Comparison of ENCODE assay signal across 1 cellular context in genomic region chr9:15529566-15530324, GRCh38.
TF ChIP-seq lines count a peak whose summit lies in the region.

No MANE protein-coding gene starts in this region.

TF ChIP-seq in GM12878, 131 proteins besides CTCF, POLR2A, EP300 and RAD21 (continued from another document and continues in another):
- TF ChIP-seq ESRRA (IDR thresholded peaks at IDR 0.05; ENCODE audit: low read length) (no peak), NBN (IDR thresholded peaks at IDR 0.05) (no peak; the same call in 1 of the 2 replicates), IKZF2 (IDR thresholded peaks at IDR 0.05) (peak; percentile 87 to 88), ZNF24 (IDR thresholded peaks at IDR 0.05) (0 out of 2 replicates have a peak, but pooled peaks have one; percentile 16), ZNF622 (IDR thresholded peaks at IDR 0.05) (no peak), TARDBP (IDR thresholded peaks at IDR 0.05; ENCODE audit: borderline replicate concordance) (no peak), CHD1 (IDR thresholded peaks at IDR 0.05; ENCODE audit: low read depth, low read length) (no peak), PAX8 (IDR thresholded peaks at IDR 0.05) (no peak), ZZZ3 (IDR thresholded peaks at IDR 0.05; ENCODE audit: control insufficient read depth, insufficient read length, low read depth) (no peak), ETV6 (conservative IDR thresholded peaks at IDR 0.05 in 1 of 2, IDR thresholded peaks at IDR 0.05 in 1 of 2; ENCODE audit: borderline replicate concordance in 1 of 2, low read depth in 1 of 2) (peak in 1 of 2 experiments; percentile 56; a peak in 2 of 4 replicates), MYB (IDR thresholded peaks at IDR 0.05; ENCODE audit: borderline replicate concordance, low read depth, low read length) (0 out of 2 replicates have a peak, but pooled peaks have one; percentile 33), TBL1XR1 (IDR thresholded peaks at IDR 0.05; ENCODE audit: low read depth, low read length) (peak; percentile 79; the same call in 1 of the 2 replicates), ZBTB33 (IDR thresholded peaks at IDR 0.05) (no peak), ZNF384 (IDR thresholded peaks at IDR 0.05; ENCODE audit: borderline replicate concordance, low read depth, low read length) (no peak), CREB1 (IDR thresholded peaks at IDR 0.05; ENCODE audit: low read depth) (peak; percentile 69), EED (IDR thresholded peaks at IDR 0.05; ENCODE audit: low read depth) (peak; percentile 79), NRF1 (conservative IDR thresholded peaks at IDR 0.05; ENCODE audit: low read depth, low read length) (no peak), NFYA (IDR thresholded peaks at IDR 0.05; ENCODE audit: borderline replicate concordance, low read depth, low read length) (no peak), HSF1 (IDR thresholded peaks at IDR 0.05; ENCODE audit: low read depth, low read length) (no peak), BCLAF1 (IDR thresholded peaks at IDR 0.05) (no peak), GATAD2B (conservative IDR thresholded peaks at IDR 0.05; ENCODE audit: low read depth) (peak; percentile 91), NFXL1 (IDR thresholded peaks at IDR 0.05; ENCODE audit: borderline replicate concordance) (no peak), TCF3 (IDR thresholded peaks at IDR 0.05; ENCODE audit: borderline replicate concordance, insufficient read depth, low read depth, low read length) (peak; percentile 81; the same call in 1 of the 2 replicates), FOXK2 (IDR thresholded peaks at IDR 0.05) (no peak), TCF7 (IDR thresholded peaks at IDR 0.05; ENCODE audit: borderline replicate concordance) (peak; percentile 91; the same call in 1 of the 2 replicates), RCOR1 (conservative IDR thresholded peaks at IDR 0.05; ENCODE audit: low read depth, low read length) (no peak), IRF3 (IDR thresholded peaks at IDR 0.05) (no peak), CBX5 (IDR thresholded peaks at IDR 0.05; ENCODE audit: low read depth) (no peak), MTA2 (IDR thresholded peaks at IDR 0.05; ENCODE audit: low read depth) (peak; percentile 89), WRNIP1 (IDR thresholded peaks at IDR 0.05; ENCODE audit: borderline replicate concordance, low read depth, low read length) (no peak), SUZ12 (IDR thresholded peaks at IDR 0.05; ENCODE audit: unreplicated experiment) (no peak), POU2F2 (IDR thresholded peaks at IDR 0.05; ENCODE audit: borderline replicate concordance, low read depth, low read length) (0 out of 3 replicates have a peak, but pooled peaks have one; percentile 6), ZNF592 (IDR thresholded peaks at IDR 0.05) (no peak), JUNB (IDR thresholded peaks at IDR 0.05) (peak; percentile 60), SP1 (IDR thresholded peaks at IDR 0.05; ENCODE audit: low read depth, low read length) (peak; percentile 27), KDM1A (IDR thresholded peaks at IDR 0.05; ENCODE audit: borderline replicate concordance) (no peak), LARP7 (IDR thresholded peaks at IDR 0.05) (no peak), BHLHE40 (IDR thresholded peaks at IDR 0.05; ENCODE audit: borderline replicate concordance in 1 of 2, low read depth in 2 of 2, low read length in 1 of 2) (no peak; a peak in 1 of 4 replicates), RFX5 (IDR thresholded peaks at IDR 0.05; ENCODE audit: low read depth, low read length) (no peak), HCFC1 (IDR thresholded peaks at IDR 0.05; ENCODE audit: low read length) (no peak), PAX5 (IDR thresholded peaks at IDR 0.05; ENCODE audit: borderline replicate concordance, low read depth, low read length) (0 out of 2 replicates have a peak, but pooled peaks have one; percentile 36), SREBF1 (IDR thresholded peaks at IDR 0.05; ENCODE audit: low read length) (no peak), NR2C1 (IDR thresholded peaks at IDR 0.05) (no peak), SIN3A (IDR thresholded peaks at IDR 0.05; ENCODE audit: low read depth, low read length) (no peak), POLR2AphosphoS5 (IDR thresholded peaks at IDR 0.05; ENCODE audit: low read length) (no peak; the same call in 1 of the 2 replicates), NR2F1 (conservative IDR thresholded peaks at IDR 0.05) (peak; percentile 91), TCF12 (IDR thresholded peaks at IDR 0.05; ENCODE audit: low read depth, low read length) (peak; percentile 88)
- TF ChIP-seq, protein P1, sequence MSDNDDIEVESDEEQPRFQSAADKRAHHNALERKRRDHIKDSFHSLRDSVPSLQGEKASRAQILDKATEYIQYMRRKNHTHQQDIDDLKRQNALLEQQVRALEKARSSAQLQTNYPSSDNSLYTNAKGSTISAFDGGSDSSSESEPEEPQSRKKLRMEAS (IDR thresholded peaks at IDR 0.05; ENCODE audit: low read depth, low read length) = peak; percentile 49; the same call in 1 of the 2 replicates
- TF ChIP-seq, protein P2, sequence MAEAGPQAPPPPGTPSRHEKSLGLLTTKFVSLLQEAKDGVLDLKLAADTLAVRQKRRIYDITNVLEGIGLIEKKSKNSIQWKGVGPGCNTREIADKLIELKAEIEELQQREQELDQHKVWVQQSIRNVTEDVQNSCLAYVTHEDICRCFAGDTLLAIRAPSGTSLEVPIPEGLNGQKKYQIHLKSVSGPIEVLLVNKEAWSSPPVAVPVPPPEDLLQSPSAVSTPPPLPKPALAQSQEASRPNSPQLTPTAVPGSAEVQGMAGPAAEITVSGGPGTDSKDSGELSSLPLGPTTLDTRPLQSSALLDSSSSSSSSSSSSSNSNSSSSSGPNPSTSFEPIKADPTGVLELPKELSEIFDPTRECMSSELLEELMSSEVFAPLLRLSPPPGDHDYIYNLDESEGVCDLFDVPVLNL (IDR thresholded peaks at IDR 0.05; ENCODE audit: low read depth, low read length) = no peak
- TF ChIP-seq, protein P3, sequence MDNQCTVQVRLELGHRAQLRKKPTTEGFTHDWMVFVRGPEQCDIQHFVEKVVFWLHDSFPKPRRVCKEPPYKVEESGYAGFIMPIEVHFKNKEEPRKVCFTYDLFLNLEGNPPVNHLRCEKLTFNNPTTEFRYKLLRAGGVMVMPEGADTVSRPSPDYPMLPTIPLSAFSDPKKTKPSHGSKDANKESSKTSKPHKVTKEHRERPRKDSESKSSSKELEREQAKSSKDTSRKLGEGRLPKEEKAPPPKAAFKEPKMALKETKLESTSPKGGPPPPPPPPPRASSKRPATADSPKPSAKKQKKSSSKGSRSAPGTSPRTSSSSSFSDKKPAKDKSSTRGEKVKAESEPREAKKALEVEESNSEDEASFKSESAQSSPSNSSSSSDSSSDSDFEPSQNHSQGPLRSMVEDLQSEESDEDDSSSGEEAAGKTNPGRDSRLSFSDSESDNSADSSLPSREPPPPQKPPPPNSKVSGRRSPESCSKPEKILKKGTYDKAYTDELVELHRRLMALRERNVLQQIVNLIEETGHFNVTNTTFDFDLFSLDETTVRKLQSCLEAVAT (IDR thresholded peaks at IDR 0.05) = 0 out of 2 replicates have a peak, but pooled peaks have one; percentile 48
- TF ChIP-seq, protein P4, sequence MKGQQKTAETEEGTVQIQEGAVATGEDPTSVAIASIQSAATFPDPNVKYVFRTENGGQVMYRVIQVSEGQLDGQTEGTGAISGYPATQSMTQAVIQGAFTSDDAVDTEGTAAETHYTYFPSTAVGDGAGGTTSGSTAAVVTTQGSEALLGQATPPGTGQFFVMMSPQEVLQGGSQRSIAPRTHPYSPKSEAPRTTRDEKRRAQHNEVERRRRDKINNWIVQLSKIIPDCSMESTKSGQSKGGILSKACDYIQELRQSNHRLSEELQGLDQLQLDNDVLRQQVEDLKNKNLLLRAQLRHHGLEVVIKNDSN (IDR thresholded peaks at IDR 0.05; ENCODE audit: borderline replicate concordance, extremely low read length, insufficient read depth, low read depth, low read length) = no peak
